Comparison of ENCODE assay signal across 2 cellular contexts in the genomic region with DNA sequence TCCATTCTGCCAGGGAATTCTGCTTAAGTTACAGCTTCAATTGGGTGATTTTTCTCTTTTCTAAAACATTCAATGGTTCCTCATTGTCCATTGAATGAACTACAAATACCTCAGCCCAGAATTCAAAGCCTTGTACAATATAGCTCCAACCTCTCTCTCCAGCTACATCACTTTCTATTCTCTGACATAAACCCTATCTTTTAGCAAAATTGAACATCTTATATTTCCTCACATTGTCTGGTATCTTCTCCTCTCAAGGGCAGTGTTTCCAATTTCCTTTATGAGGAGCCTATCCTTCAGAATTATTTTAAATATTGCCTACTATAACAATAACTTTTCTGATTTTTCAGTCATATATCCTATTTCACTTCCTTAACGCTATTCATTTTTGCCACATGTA.
TF ChIP-seq lines count a peak whose summit lies in the region.

No MANE protein-coding gene starts in this region.

TF ChIP-seq in GM23338, 12 proteins besides CTCF, POLR2A, EP300 and RAD21 (continued from another document):
- TF ChIP-seq, protein P1, sequence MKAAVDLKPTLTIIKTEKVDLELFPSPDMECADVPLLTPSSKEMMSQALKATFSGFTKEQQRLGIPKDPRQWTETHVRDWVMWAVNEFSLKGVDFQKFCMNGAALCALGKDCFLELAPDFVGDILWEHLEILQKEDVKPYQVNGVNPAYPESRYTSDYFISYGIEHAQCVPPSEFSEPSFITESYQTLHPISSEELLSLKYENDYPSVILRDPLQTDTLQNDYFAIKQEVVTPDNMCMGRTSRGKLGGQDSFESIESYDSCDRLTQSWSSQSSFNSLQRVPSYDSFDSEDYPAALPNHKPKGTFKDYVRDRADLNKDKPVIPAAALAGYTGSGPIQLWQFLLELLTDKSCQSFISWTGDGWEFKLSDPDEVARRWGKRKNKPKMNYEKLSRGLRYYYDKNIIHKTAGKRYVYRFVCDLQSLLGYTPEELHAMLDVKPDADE (IDR thresholded peaks at IDR 0.05), result no peak
- no peak for TF ChIP-seq EZH2 (IDR thresholded peaks at IDR 0.05; ENCODE audit: low read depth, unreplicated experiment)
- TF ChIP-seq, protein P2, sequence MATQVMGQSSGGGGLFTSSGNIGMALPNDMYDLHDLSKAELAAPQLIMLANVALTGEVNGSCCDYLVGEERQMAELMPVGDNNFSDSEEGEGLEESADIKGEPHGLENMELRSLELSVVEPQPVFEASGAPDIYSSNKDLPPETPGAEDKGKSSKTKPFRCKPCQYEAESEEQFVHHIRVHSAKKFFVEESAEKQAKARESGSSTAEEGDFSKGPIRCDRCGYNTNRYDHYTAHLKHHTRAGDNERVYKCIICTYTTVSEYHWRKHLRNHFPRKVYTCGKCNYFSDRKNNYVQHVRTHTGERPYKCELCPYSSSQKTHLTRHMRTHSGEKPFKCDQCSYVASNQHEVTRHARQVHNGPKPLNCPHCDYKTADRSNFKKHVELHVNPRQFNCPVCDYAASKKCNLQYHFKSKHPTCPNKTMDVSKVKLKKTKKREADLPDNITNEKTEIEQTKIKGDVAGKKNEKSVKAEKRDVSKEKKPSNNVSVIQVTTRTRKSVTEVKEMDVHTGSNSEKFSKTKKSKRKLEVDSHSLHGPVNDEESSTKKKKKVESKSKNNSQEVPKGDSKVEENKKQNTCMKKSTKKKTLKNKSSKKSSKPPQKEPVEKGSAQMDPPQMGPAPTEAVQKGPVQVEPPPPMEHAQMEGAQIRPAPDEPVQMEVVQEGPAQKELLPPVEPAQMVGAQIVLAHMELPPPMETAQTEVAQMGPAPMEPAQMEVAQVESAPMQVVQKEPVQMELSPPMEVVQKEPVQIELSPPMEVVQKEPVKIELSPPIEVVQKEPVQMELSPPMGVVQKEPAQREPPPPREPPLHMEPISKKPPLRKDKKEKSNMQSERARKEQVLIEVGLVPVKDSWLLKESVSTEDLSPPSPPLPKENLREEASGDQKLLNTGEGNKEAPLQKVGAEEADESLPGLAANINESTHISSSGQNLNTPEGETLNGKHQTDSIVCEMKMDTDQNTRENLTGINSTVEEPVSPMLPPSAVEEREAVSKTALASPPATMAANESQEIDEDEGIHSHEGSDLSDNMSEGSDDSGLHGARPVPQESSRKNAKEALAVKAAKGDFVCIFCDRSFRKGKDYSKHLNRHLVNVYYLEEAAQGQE (IDR thresholded peaks at IDR 0.05; ENCODE audit: unreplicated experiment), result no peak
- no peak for TF ChIP-seq ZNF331 (CRISPR knock-in tag; IDR thresholded peaks at IDR 0.05; ENCODE audit: low read depth)
- TF ChIP-seq CREB1 (CRISPR knock-in tag; IDR thresholded peaks at IDR 0.05; ENCODE audit: low read depth), result no peak
- TF ChIP-seq ZNF114 (CRISPR knock-in tag; IDR thresholded peaks at IDR 0.05), result no peak
- TF ChIP-seq, protein P3, sequence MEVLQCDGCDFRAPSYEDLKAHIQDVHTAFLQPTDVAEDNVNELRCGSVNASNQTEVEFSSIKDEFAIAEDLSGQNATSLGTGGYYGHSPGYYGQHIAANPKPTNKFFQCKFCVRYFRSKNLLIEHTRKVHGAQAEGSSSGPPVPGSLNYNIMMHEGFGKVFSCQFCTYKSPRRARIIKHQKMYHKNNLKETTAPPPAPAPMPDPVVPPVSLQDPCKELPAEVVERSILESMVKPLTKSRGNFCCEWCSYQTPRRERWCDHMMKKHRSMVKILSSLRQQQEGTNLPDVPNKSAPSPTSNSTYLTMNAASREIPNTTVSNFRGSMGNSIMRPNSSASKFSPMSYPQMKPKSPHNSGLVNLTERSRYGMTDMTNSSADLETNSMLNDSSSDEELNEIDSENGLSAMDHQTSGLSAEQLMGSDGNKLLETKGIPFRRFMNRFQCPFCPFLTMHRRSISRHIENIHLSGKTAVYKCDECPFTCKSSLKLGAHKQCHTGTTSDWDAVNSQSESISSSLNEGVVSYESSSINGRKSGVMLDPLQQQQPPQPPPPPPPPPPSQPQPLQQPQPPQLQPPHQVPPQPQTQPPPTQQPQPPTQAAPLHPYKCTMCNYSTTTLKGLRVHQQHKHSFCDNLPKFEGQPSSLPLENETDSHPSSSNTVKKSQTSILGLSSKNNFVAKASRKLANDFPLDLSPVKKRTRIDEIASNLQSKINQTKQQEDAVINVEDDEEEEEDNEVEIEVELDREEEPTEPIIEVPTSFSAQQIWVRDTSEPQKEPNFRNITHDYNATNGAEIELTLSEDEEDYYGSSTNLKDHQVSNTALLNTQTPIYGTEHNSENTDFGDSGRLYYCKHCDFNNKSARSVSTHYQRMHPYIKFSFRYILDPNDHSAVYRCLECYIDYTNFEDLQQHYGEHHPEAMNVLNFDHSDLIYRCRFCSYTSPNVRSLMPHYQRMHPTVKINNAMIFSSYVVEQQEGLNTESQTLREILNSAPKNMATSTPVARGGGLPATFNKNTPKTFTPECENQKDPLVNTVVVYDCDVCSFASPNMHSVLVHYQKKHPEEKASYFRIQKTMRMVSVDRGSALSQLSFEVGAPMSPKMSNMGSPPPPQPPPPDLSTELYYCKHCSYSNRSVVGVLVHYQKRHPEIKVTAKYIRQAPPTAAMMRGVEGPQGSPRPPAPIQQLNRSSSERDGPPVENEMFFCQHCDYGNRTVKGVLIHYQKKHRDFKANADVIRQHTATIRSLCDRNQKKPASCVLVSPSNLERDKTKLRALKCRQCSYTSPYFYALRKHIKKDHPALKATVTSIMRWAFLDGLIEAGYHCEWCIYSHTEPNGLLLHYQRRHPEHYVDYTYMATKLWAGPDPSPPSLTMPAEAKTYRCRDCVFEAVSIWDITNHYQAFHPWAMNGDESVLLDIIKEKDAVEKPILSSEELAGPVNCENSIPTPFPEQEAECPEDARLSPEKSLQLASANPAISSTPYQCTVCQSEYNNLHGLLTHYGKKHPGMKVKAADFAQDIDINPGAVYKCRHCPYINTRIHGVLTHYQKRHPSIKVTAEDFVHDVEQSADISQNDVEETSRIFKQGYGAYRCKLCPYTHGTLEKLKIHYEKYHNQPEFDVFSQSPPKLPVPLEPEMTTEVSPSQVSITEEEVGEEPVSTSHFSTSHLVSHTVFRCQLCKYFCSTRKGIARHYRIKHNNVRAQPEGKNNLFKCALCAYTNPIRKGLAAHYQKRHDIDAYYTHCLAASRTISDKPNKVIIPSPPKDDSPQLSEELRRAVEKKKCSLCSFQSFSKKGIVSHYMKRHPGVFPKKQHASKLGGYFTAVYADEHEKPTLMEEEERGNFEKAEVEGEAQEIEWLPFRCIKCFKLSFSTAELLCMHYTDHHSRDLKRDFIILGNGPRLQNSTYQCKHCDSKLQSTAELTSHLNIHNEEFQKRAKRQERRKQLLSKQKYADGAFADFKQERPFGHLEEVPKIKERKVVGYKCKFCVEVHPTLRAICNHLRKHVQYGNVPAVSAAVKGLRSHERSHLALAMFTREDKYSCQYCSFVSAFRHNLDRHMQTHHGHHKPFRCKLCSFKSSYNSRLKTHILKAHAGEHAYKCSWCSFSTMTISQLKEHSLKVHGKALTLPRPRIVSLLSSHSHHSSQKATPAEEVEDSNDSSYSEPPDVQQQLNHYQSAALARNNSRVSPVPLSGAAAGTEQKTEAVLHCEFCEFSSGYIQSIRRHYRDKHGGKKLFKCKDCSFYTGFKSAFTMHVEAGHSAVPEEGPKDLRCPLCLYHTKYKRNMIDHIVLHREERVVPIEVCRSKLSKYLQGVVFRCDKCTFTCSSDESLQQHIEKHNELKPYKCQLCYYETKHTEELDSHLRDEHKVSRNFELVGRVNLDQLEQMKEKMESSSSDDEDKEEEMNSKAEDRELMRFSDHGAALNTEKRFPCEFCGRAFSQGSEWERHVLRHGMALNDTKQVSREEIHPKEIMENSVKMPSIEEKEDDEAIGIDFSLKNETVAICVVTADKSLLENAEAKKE (CRISPR knock-in tag; IDR thresholded peaks at IDR 0.05), result no peak
- no peak for TF ChIP-seq NANOG (IDR thresholded peaks at IDR 0.05; ENCODE audit: borderline replicate concordance)
- TF ChIP-seq STAT1 (IDR thresholded peaks at IDR 0.05; ENCODE audit: unreplicated experiment), result no peak
- TF ChIP-seq POLR2AphosphoS5 (IDR thresholded peaks at IDR 0.05; ENCODE audit: low read depth), result no peak
TF ChIP-seq in GM23338: peak in this region for 0.

TF ChIP-seq in K562, 482 proteins besides CTCF, POLR2A, EP300 and RAD21 (continued from another document):
- TF ChIP-seq TAF7 (tag; IDR thresholded peaks at IDR 0.05), result no peak
- no peak for TF ChIP-seq ZNF311 (CRISPR knock-in tag; IDR thresholded peaks at IDR 0.05)
- no peak for TF ChIP-seq ZNF217 (CRISPR knock-in tag; IDR thresholded peaks at IDR 0.05)
- TF ChIP-seq IFI16 (CRISPR knock-in tag; IDR thresholded peaks at IDR 0.05), result no peak
- no peak for TF ChIP-seq POLR2H (tag; IDR thresholded peaks at IDR 0.05; ENCODE audit: low read depth)
- TF ChIP-seq ESRRB (CRISPR knock-in tag; IDR thresholded peaks at IDR 0.05; ENCODE audit: borderline replicate concordance), result no peak
- TF ChIP-seq FOXP1 (CRISPR knock-in tag; IDR thresholded peaks at IDR 0.05), result no peak
- TF ChIP-seq ZNF707 (CRISPR knock-in tag; conservative IDR thresholded peaks at IDR 0.05), result no peak
- no peak for TF ChIP-seq ZNF589 (CRISPR knock-in tag; IDR thresholded peaks at IDR 0.05; ENCODE audit: low read depth)
